22 cellular contexts compared by ENCODE assay signal in genomic region chr6:39920147-39920546, GRCh38. TPM values are rescaled to one million over a fixed set of nuclear protein-coding genes. Genes with fewer than 3 reads are reported as not detected.
DNase-seq lines count a peak whose midpoint lies in the region; ATAC-seq, FAIRE-seq and TF ChIP-seq lines count a peak whose summit lies in the region.
"Had no signal": no experiment of that assay in that cellular context is flagged by ENCODE, and none has a peak within 500 bp of the region (broad histone marks: within the 10 kb centered on the region; RNA-seq: fewer than 3 reads in every experiment).

No MANE protein-coding gene starts in this region.

- TF ChIP-seq CTCF in liver (IDR thresholded peaks at IDR 0.05; ENCODE audit: low read depth, low read length, missing input control), result no peak
- TF ChIP-seq CTCF in HepG2 (CRISPR knock-in tag; IDR thresholded peaks at IDR 0.05), result no peak
- no peak for TF ChIP-seq CTCF in mucosa of descending colon (IDR thresholded peaks at IDR 0.05)
- TF ChIP-seq CTCF in transverse colon (IDR thresholded peaks at IDR 0.05), result no peak
- TF ChIP-seq CTCF in MCF 10A (IDR thresholded peaks at IDR 0.05; ENCODE audit: unreplicated experiment), result no peak

- peaks cover 6% of the 10 kb centered on the region for H3K36me3 Mint-ChIP-seq in MCF 10A (ENCODE audit: insufficient read depth, unreplicated experiment)

- POLR2A ChIA-PET in HepG2 (lab: Yijun Ruan, JAX), result no interaction called here
- POLR2A ChIA-PET in MCF 10A (lab: Yijun Ruan, JAX), result interaction anchor here (0.6 kb wide), 1 partner anchor 417 kb away, joined by 3 read pairs; no protein-coding TSS in a partner anchor

- no peaks in the 10 kb centered on the region for H3K27me3 Mint-ChIP-seq in MCF 10A (ENCODE audit: insufficient read depth, unreplicated experiment)
- H3K27me3 Mint-ChIP-seq: CD4-positive, alpha-beta T cell had no signal

- no peak for FAIRE-seq in HepG2 (lab: Jason Lieb, UNC)
- FAIRE-seq: A549, GM12892, GM18507, H54 had no signal

- CTCF ChIA-PET in HepG2 (lab: Yijun Ruan, JAX; ENCODE audit: low intra/inter-chr PET ratio, low total read pairs), result no interaction called here
- CTCF ChIA-PET in MCF 10A (lab: Yijun Ruan, JAX), result interaction anchor here (0.7 to 0.9 kb wide), 2 partner anchors 31 to 277 kb away, joined by 3 to 5 read pairs; no protein-coding TSS in a partner anchor

- TF ChIP-seq RAD21 in liver (IDR thresholded peaks at IDR 0.05), result peak; percentile 24 to 40
- TF ChIP-seq RAD21 in HepG2 (CRISPR knock-in tag; IDR thresholded peaks at IDR 0.05), result no peak

- H3K27me3 ChIP-seq in liver (ENCODE audit: control insufficient read depth in 4 of 4, insufficient read depth in 4 of 4, low read length in 3 of 4) (no peaks in the 10 kb centered on the region), HepG2 (ENCODE audit: control insufficient read depth in 1 of 2, insufficient read depth in 2 of 2, low read length in 2 of 2) (no peaks in the 10 kb centered on the region), transverse colon (no peaks in the 10 kb centered on the region)

- BruUV-seq in HepG2 (replicated peaks; lab: Mats Ljungman, UMichigan) (no TSS peak), MCF 10A (replicated peaks; lab: Mats Ljungman, UMichigan) (no TSS peak)

- H3K27ac ChIP-seq in liver (ENCODE audit: low read depth in 1 of 2, low read length in 2 of 2) (peak overlapping the region; percentile 37 to 61), HepG2 (ENCODE audit: extremely low read length, insufficient read depth, low read length) (no peak overlapping the region), transverse colon (peak overlapping the region; percentile 63 to 70 (median 67))
- H3K27ac ChIP-seq: 22Rv1, A549, C4-2B, HL-60 had no signal

- H3K27ac Mint-ChIP-seq in MCF 10A (ENCODE audit: low read depth, unreplicated experiment), result no peak overlapping the region
- H3K27ac Mint-ChIP-seq: CD4-positive, alpha-beta T cell; GM23338 had no signal

- no peak overlapping the region for H3K4me2 ChIP-seq in HepG2 (ENCODE audit: low read depth, low read length)
- H3K4me2 ChIP-seq: A549, GM23338 had no signal

- intact Hi-C loops in HepG2 (cut with micrococcal nuclease; ENCODE audit: unreplicated experiment), result no loop called here
- intact Hi-C loops in left colon (cut with DNase I, micrococcal nuclease), result no loop called here
- intact Hi-C loops in mucosa of descending colon (cut with DNase I, micrococcal nuclease), result no loop called here
- intact Hi-C loops in transverse colon (cut with DNase I; ENCODE audit: low total_unique reads), result no loop called here
- intact Hi-C loops in MCF 10A (cut with micrococcal nuclease), result no loop called here

- no peaks in the 10 kb centered on the region for H3K79me2 ChIP-seq in HepG2 (ENCODE audit: insufficient read depth, low read length)

- peaks cover 9% of the 10 kb centered on the region for H3K4me1 Mint-ChIP-seq in MCF 10A (ENCODE audit: insufficient read depth, unreplicated experiment)

- DNase-seq in HepG2 (ENCODE audit: low spot score) (no peak), left colon (no peak), mucosa of descending colon (no peak), transverse colon (no peak), NCI-H748 (lab: John Stamatoyannopoulos, UW; ENCODE audit: unreplicated experiment) (no peak), MCF 10A (ENCODE audit: unreplicated experiment) (no peak)
- DNase-seq: AML-193; CD4-positive, alpha-beta T cell; DMS153; DMS79; GDM1; HCEC 1CT had no signal

- no peak for TF ChIP-seq EP300 in HepG2 (IDR thresholded peaks at IDR 0.05; ENCODE audit: low read depth in 2 of 2, low read length in 2 of 2)
- no peak for TF ChIP-seq EP300 in HepG2 (CRISPR knock-in tag; IDR thresholded peaks at IDR 0.05; ENCODE audit: borderline replicate concordance)
- TF ChIP-seq EP300 in transverse colon (IDR thresholded peaks at IDR 0.05; ENCODE audit: low read depth), result no peak

- H3K9ac ChIP-seq in liver (ENCODE audit: low read depth in 1 of 2, low read length in 2 of 2) (peak overlapping the region in 1 of 2 donors; percentile 43), HepG2 (ENCODE audit: insufficient read depth, low read depth, low read length) (no peak overlapping the region)

- peaks cover 0 to 8% (median 2%) of the 10 kb centered on the region in 4 donors for H3K36me3 ChIP-seq in liver (ENCODE audit: control insufficient read depth in 4 of 4, insufficient read depth in 3 of 4, low read depth in 1 of 4, low read length in 3 of 4)
- H3K36me3 ChIP-seq in HepG2 (replicated peaks in 1 of 2; ENCODE audit: control insufficient read depth in 1 of 2, insufficient read depth in 2 of 2, low read length in 2 of 2), result peaks cover 4 to 14% of the 10 kb centered on the region in 2 experiments; a peak in 4 of 5 replicates
- no peaks in the 10 kb centered on the region for H3K36me3 ChIP-seq in mucosa of descending colon (ENCODE audit: low read depth)
- peaks cover 0 to 14% (median 3%) of the 10 kb centered on the region in 4 donors for H3K36me3 ChIP-seq in transverse colon

- no peaks in the 10 kb centered on the region for H4K20me1 ChIP-seq in HepG2 (ENCODE audit: insufficient read depth, low read length)

- H3K4me3 Mint-ChIP-seq in MCF 10A (ENCODE audit: unreplicated experiment), result no peak overlapping the region
- H3K4me3 Mint-ChIP-seq: CD4-positive, alpha-beta T cell; GM23338 had no signal

- H2AFZ ChIP-seq in HepG2 (ENCODE audit: low read length), result no peak overlapping the region
- H2AFZ ChIP-seq: GM23338 had no signal

- H3K4me1 ChIP-seq in liver (ENCODE audit: control insufficient read depth in 4 of 4, insufficient read depth in 4 of 4, low read length in 3 of 4) (peaks cover 25 to 68% (median 56%) of the 10 kb centered on the region in 4 donors), HepG2 (ENCODE audit: insufficient read depth, low read length) (peaks cover 7% of the 10 kb centered on the region; the same call in 1 of the 2 replicates), mucosa of descending colon (ENCODE audit: low read depth) (peaks cover 37% of the 10 kb centered on the region), transverse colon (peaks cover 6 to 65% (median 32%) of the 10 kb centered on the region in 4 donors)
- H3K4me1 ChIP-seq: A549 had no signal

- TF ChIP-seq POLR2A in HepG2 (IDR thresholded peaks at IDR 0.05; ENCODE audit: insufficient read depth in 1 of 2, low read depth in 2 of 2, low read length in 2 of 2), result no peak
- no peak for TF ChIP-seq POLR2A in transverse colon (IDR thresholded peaks at IDR 0.05)

- 31% methylated on average over 3 of the region's 3 CpGs for WGBS in liver
- 96% methylated on average over 3 of the region's 3 CpGs for WGBS in HepG2 (ENCODE audit: low lambda C conversion rate)
- 45 to 47% methylated on average over 3 of the region's 3 CpGs for WGBS in transverse colon (ENCODE audit: low coverage in 1 of 2), 2 donors

- in situ Hi-C loops in HepG2 (cut with HindIII; ENCODE audit: extremely low pct_ligation_motif_present, low pct_unique_long_range_greater_than_20kb) (no loop called here), transverse colon (cut with MboI; ENCODE audit: low pct_ligation_motif_present in 1 of 4, low pct_unique_long_range_greater_than_20kb in 1 of 4, low sequenced_read_pairs in 3 of 4) (no loop called here)

- ATAC-seq in HepG2 (no peak), left colon (peak; percentile 86), mucosa of descending colon (peak; percentile 74), HG03469 (IDR thresholded peaks at IDR 0.05; ENCODE audit: unreplicated experiment) (no peak)
- ATAC-seq: A549, GM23338 had no signal

- no peak overlapping the region for H3K4me3 ChIP-seq in liver (ENCODE audit: low read depth in 1 of 3, low read length in 3 of 3)
- no peak overlapping the region for H3K4me3 ChIP-seq in HepG2 (replicated peaks in 1 of 3; ENCODE audit: insufficient read depth in 1 of 3, low read depth in 2 of 3, low read length in 3 of 3)
- H3K4me3 ChIP-seq in mucosa of descending colon, result no peak overlapping the region
- H3K4me3 ChIP-seq in transverse colon, result no peak overlapping the region
- H3K4me3 ChIP-seq: A549, GM23338 had no signal

- H3K9me3 Mint-ChIP-seq in MCF 10A (ENCODE audit: unreplicated experiment), result no peaks in the 10 kb centered on the region
- H3K9me3 Mint-ChIP-seq: CD4-positive, alpha-beta T cell had no signal

- no peaks in the 10 kb centered on the region for H3K9me3 ChIP-seq in liver (ENCODE audit: control insufficient read depth in 4 of 4, low read length in 3 of 4)
- H3K9me3 ChIP-seq in HepG2 (ENCODE audit: low read length), result no peaks in the 10 kb centered on the region
- H3K9me3 ChIP-seq in mucosa of descending colon, result no peaks in the 10 kb centered on the region
- no peaks in the 10 kb centered on the region for H3K9me3 ChIP-seq in transverse colon
- H3K9me3 ChIP-seq: A549 had no signal

TF ChIP-seq in HepG2, 621 proteins besides CTCF, POLR2A, EP300 and RAD21 (continues in another document):
- TF ChIP-seq CC2D1A (CRISPR knock-in tag; IDR thresholded peaks at IDR 0.05), result no peak

RNA-seq across cellular contexts. Expression of gene MOCS1, which starts 14.1 kb away (rescaled TPM):
- total RNA-seq in liver (10 to 100 TPM in 1 of 2 donors, 1 to 10 TPM in 1; 6.7 to 36.2 TPM), HepG2 (2016; rRNA removed; fragmentation: Illumina TruSeq; extraction: Trizol) (10.5 and 11.7 TPM in 2 replicates), left colon (10 to 100 TPM; 12.9 to 18.8 TPM), mucosa of descending colon (10 to 100 TPM; 22.0 to 30.9 (median 22.3) TPM), transverse colon (10 to 100 TPM; 20.6 to 58.3 (median 42.3) TPM), MCF 10A (2022) (4.9 and 5.3 TPM in 2 replicates)
- polyA plus RNA-seq in liver (10 to 100 TPM; 29.2 to 29.3 TPM), HepG2 (2011; rRNA removed) (5.3 and 5.9 TPM in 2 replicates)
- total RNA-seq in HepG2 (2016; cell fraction: cytosol; rRNA removed; fragmentation: Illumina TruSeq; extraction: Trizol; ENCODE audit: low read depth), result 2.9 and 3.3 TPM in 2 replicates
- 8.7 and 11.7 TPM in 2 replicates for total RNA-seq in HepG2 (2016; cell fraction: insoluble cytoplasmic fraction; rRNA removed; fragmentation: Illumina TruSeq; extraction: Trizol)
- total RNA-seq in HepG2 (2016; cell fraction: membrane; rRNA removed; fragmentation: Illumina TruSeq; extraction: Trizol), result 7.8 and 10.3 TPM in 2 replicates
- total RNA-seq in HepG2 (2016; cell fraction: nucleus; rRNA removed; fragmentation: Illumina TruSeq; extraction: Trizol), result 8.7 and 10.3 TPM in 2 replicates
- 6.1 and 6.2 TPM in 2 replicates for polyA plus RNA-seq in HepG2 (2011; cell fraction: cytosol; rRNA removed)
- 5.8 and 6.7 TPM in 2 replicates for polyA plus RNA-seq in HepG2 (2011; cell fraction: nucleus; rRNA removed)
- polyA plus RNA-seq in HepG2 (2012), result 4.5 and 5.8 TPM in 2 replicates
- polyA plus RNA-seq in HepG2 (2016; cell fraction: cytosol; fragmentation: Illumina TruSeq; extraction: Trizol; ENCODE audit: low read depth), result 3.0 and 4.0 TPM in 2 replicates
- 7.4 and 8.9 TPM in 2 replicates for polyA plus RNA-seq in HepG2 (2016; cell fraction: insoluble cytoplasmic fraction; fragmentation: Illumina TruSeq; extraction: Trizol; ENCODE audit: low read depth)
- 7.4 and 7.7 TPM in 2 replicates for polyA plus RNA-seq in HepG2 (2016; cell fraction: membrane; fragmentation: Illumina TruSeq; extraction: Trizol; ENCODE audit: low read depth)
- 7.9 and 9.3 TPM in 2 replicates for polyA plus RNA-seq in HepG2 (2016; cell fraction: nucleus; fragmentation: Illumina TruSeq; extraction: Trizol; ENCODE audit: insufficient read depth, low read depth)
- polyA minus RNA-seq in HepG2 (2011; rRNA and poly(A)+ RNA removed; ENCODE audit: low replicate concordance), result 19.4 TPM in 1 of 2 replicates, not detected in the other
- polyA minus RNA-seq in HepG2 (2011; cell fraction: cytosol; rRNA and poly(A)+ RNA removed), result 6.5 and 6.8 TPM in 2 replicates
- 9.9 and 10.4 TPM in 2 replicates for polyA minus RNA-seq in HepG2 (2011; cell fraction: nucleus; rRNA and poly(A)+ RNA removed)

Comparison
In these comparisons a context has a peak if more than half of its experiments do, and no peak if none do; other contexts are left out.
1. ATAC-seq: peak in left colon (single experiment) and mucosa of descending colon (single experiment); none in HepG2 (single experiment) and HG03469 (single experiment).